In the genomic region with DNA sequence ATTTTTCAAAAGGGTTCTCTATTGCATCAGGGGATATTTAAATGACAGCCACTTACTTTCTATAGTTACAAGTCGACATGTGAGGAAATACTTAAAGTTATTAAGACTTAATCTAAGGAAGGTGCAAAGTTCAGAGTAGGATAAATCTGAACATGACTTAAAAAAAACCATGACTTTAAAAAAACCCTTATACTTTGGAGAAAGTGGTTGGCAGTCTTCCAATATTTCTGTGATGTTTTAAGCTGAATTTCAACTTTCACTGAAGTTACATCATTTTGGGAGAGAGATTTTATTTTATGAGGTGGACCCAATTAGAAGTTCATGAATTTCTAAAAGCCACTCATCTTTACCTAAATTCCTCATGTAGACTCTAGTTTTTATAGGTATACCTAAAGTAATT, we compare ENCODE assay signal across 20 cellular contexts. TPM values are rescaled to one million over a fixed set of nuclear protein-coding genes. Genes with fewer than 3 reads are reported as not detected.
DNase-seq lines count a peak whose midpoint lies in the region; TF ChIP-seq lines count a peak whose summit lies in the region.
"Had no signal": no experiment of that assay in that cellular context is flagged by ENCODE, and none has a peak within 500 bp of the region (broad histone marks: within the 10 kb centered on the region; RNA-seq: fewer than 3 reads in every experiment).

No MANE protein-coding gene starts in this region.

- DNase-seq in adipocyte (ENCODE audit: low read depth): peak; percentile 40
- peak; percentile 10 to 71 for DNase-seq in erythroblast (lab: John Stamatoyannopoulos, UW)
- DNase-seq in sigmoid colon: no peak
- DNase-seq in NCI-H748 treated with DMSO at 0.1 percent for 48 hours (lab: John Stamatoyannopoulos, UW): no peak
- DNase-seq in NCI-H524 (lab: John Stamatoyannopoulos, UW): no peak
- DNase-seq: ACHN; C1 segment of cervical spinal cord; CD8-positive, alpha-beta T cell; DMS153; GOT3; HCEC 1CT; NCI-H1092 treated with DMSO at 0.1 percent for 48 hours; NCI-H1436 treated with DMSO at 0.1 percent for 48 hours; NCI-H1930; Peyer's patch; SJCRH30 had no signal

- H3K36me3 ChIP-seq in HEK293 (ENCODE audit: control insufficient read depth in 2 of 2, insufficient read depth in 1 of 2, low read length in 2 of 2) (peaks cover 3 to 88% of the 10 kb centered on the region in 2 experiments; a peak in 1 of 3 replicates), adipocyte (ENCODE audit: control insufficient read depth, insufficient read depth, low read length, severe bottlenecking) (peaks cover 66% of the 10 kb centered on the region), sigmoid colon (peaks cover 13 to 88% (median 41%) of the 10 kb centered on the region in 4 donors)

- peak overlapping the region; percentile 22 to 63 (median 40) for H3K27ac Mint-ChIP-seq in nephron
- H3K27ac Mint-ChIP-seq: CD8-positive, alpha-beta T cell had no signal

- H3K9me3 Mint-ChIP-seq in nephron: no peaks in the 10 kb centered on the region
- H3K9me3 Mint-ChIP-seq: CD8-positive, alpha-beta T cell had no signal

- no peak for TF ChIP-seq EP300 in sigmoid colon (IDR thresholded peaks at IDR 0.05)

- CTCF ChIA-PET in HEK293 (lab: Yijun Ruan, JAX): interaction anchor here (1.4 kb wide), 1 partner anchor 12 kb away, joined by 4 read pairs; no protein-coding TSS in a partner anchor

- POLR2A ChIA-PET in HEK293 (lab: Yijun Ruan, JAX): no interaction called here

- TF ChIP-seq POLR2A in erythroblast (IDR thresholded peaks at IDR 0.05; ENCODE audit: low read length) (no peak), sigmoid colon (IDR thresholded peaks at IDR 0.05) (no peak)

- no peaks in the 10 kb centered on the region for H3K27me3 Mint-ChIP-seq in nephron (ENCODE audit: low read depth)

- no peaks in the 10 kb centered on the region for H3K27me3 ChIP-seq in adipocyte (replicated peaks; ENCODE audit: control insufficient read depth, insufficient read depth, low read length)
- no peaks in the 10 kb centered on the region for H3K27me3 ChIP-seq in sigmoid colon
- H3K27me3 ChIP-seq: Peyer's patch, SJCRH30 had no signal

- no peak for TF ChIP-seq CTCF in HEK293 (tag by site-specific recombination; IDR thresholded peaks at IDR 0.05)
- no peak for TF ChIP-seq CTCF in nephron (IDR thresholded peaks at IDR 0.05; ENCODE audit: unreplicated experiment in 3 of 3)
- TF ChIP-seq CTCF in sigmoid colon (IDR thresholded peaks at IDR 0.05): no peak

- no peak overlapping the region for H3K4me3 Mint-ChIP-seq in nephron
- H3K4me3 Mint-ChIP-seq: CD8-positive, alpha-beta T cell had no signal

- intact Hi-C loops in sigmoid colon (cut with DNase I): no loop called here

- no peak overlapping the region for H3K4me3 ChIP-seq in HEK293 (ENCODE audit: low read depth, low read length)
- H3K4me3 ChIP-seq in adipocyte (ENCODE audit: low read length): no peak overlapping the region
- no peak overlapping the region for H3K4me3 ChIP-seq in sigmoid colon
- H3K4me3 ChIP-seq: Peyer's patch, SJCRH30 had no signal

- 91 to 96% methylated on average over 1 of the region's 1 CpG for WGBS in sigmoid colon, 2 donors

- peaks cover 7% of the 10 kb centered on the region for H3K4me1 ChIP-seq in HEK293 (ENCODE audit: control insufficient read depth, insufficient read depth, low read length)
- H3K4me1 ChIP-seq in adipocyte (ENCODE audit: control insufficient read depth, insufficient read depth, low read length): peaks cover 37% of the 10 kb centered on the region
- peaks cover 0 to 8% (median 3%) of the 10 kb centered on the region in 4 donors for H3K4me1 ChIP-seq in sigmoid colon

- peaks cover 4% of the 10 kb centered on the region for H3K4me1 Mint-ChIP-seq in nephron

- H3K27ac ChIP-seq in HEK293 (ENCODE audit: extremely low read depth, low read depth, low read length) (no peak overlapping the region), sigmoid colon (no peak overlapping the region)
- H3K27ac ChIP-seq: KMS-11, Peyer's patch, SJCRH30 had no signal

- H3K36me3 Mint-ChIP-seq in nephron (ENCODE audit: low read depth): peaks cover 90% of the 10 kb centered on the region

- H3K9ac ChIP-seq in adipocyte (ENCODE audit: low read length): no peak overlapping the region
- H3K9ac ChIP-seq: KMS-11 had no signal

- H3K9me3 ChIP-seq in HEK293 (ENCODE audit: control insufficient read depth, insufficient read depth, low read depth, low read length) (no peaks in the 10 kb centered on the region), adipocyte (ENCODE audit: control insufficient read depth, low read length) (no peaks in the 10 kb centered on the region), sigmoid colon (no peaks in the 10 kb centered on the region)
- H3K9me3 ChIP-seq: Peyer's patch, SJCRH30 had no signal

TF ChIP-seq in HEK293, 187 proteins besides CTCF, POLR2A, EP300 and RAD21:
- TF ChIP-seq, protein P1, sequence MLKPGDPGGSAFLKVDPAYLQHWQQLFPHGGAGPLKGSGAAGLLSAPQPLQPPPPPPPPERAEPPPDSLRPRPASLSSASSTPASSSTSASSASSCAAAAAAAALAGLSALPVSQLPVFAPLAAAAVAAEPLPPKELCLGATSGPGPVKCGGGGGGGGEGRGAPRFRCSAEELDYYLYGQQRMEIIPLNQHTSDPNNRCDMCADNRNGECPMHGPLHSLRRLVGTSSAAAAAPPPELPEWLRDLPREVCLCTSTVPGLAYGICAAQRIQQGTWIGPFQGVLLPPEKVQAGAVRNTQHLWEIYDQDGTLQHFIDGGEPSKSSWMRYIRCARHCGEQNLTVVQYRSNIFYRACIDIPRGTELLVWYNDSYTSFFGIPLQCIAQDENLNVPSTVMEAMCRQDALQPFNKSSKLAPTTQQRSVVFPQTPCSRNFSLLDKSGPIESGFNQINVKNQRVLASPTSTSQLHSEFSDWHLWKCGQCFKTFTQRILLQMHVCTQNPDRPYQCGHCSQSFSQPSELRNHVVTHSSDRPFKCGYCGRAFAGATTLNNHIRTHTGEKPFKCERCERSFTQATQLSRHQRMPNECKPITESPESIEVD (tag by site-specific recombination; IDR thresholded peaks at IDR 0.05): peak; percentile 54; the same call in 1 of the 2 replicates
- TF ChIP-seq ZNF266 (tag by site-specific recombination; IDR thresholded peaks at IDR 0.05; ENCODE audit: low read depth): no peak
- no peak for TF ChIP-seq ZEB2 (tag by site-specific recombination; IDR thresholded peaks at IDR 0.05)
- TF ChIP-seq ZNF776 (tag by site-specific recombination; IDR thresholded peaks at IDR 0.05; ENCODE audit: borderline replicate concordance): no peak
- TF ChIP-seq ZNF311 (tag by site-specific recombination; IDR thresholded peaks at IDR 0.05; ENCODE audit: borderline replicate concordance): no peak
- TF ChIP-seq ZNF747 (tag by site-specific recombination; IDR thresholded peaks at IDR 0.05): no peak

RNA-seq across cellular contexts. Expression of a gene that starts 56.4 kb away (rescaled TPM):
- total RNA-seq in sigmoid colon: 1 to 10 TPM in 3 of 4 donors, under 1 TPM in 1; 0.66 to 4.3 (median 3.2) TPM
- polyA plus RNA-seq in sigmoid colon: 1 to 10 TPM in 1 of 3 donors, not detected in 2; 1.0 TPM
- total RNA-seq: CD8-positive, alpha-beta T cell; HT1080 had no signal

Comparison
In these comparisons a context has a peak if more than half of its experiments do, and no peak if none do; other contexts are left out.
1. DNase-seq: peak in adipocyte (single experiment) and erythroblast (2 of 2); none in sigmoid colon (single experiment), NCI-H748 treated with DMSO at 0.1 percent for 48 hours (single experiment) and NCI-H524 (0 of 2).